Comparison of ENCODE assay signal across 1 cellular context in the genomic region with DNA sequence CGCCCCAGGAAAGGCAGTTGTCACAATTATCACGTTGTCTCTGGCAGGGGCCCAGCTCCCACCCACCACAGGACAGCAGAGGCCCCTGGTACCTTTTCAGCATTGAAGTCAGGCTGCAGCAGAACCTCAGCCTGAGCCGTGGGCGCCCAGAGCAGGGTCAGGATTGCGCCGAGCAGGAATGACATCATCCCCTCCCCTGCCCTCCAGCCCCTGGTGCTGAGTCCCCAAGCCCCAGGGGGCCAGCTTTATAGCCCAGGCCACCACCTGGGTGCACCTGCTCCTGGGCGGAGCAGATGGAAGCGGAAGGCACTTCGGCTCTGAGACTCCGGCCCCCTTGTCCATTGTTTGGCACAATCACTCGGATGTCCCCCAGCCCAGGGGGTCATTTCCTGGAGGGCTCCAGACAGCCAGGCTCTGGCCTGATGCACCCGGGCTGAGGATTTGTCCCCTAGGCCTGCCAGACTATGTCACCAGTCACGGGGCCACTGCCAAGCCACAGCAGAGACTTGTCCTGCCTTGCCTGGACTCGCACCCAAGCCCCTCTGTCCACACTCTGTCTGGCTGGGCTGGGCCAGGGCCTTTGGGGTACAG.
TF ChIP-seq lines count a peak whose summit lies in the region.

A gene with protein sequence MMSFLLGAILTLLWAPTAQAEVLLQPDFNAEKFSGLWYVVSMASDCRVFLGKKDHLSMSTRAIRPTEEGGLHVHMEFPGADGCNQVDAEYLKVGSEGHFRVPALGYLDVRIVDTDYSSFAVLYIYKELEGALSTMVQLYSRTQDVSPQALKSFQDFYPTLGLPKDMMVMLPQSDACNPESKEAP (minus strand): TSS at position 218 of the 591 bp plus-strand sequence. CDS start 30 bp downstream, at position 188.

TF ChIP-seq in GM23338, 12 proteins besides CTCF, POLR2A, EP300 and RAD21:
- TF ChIP-seq, protein P1, sequence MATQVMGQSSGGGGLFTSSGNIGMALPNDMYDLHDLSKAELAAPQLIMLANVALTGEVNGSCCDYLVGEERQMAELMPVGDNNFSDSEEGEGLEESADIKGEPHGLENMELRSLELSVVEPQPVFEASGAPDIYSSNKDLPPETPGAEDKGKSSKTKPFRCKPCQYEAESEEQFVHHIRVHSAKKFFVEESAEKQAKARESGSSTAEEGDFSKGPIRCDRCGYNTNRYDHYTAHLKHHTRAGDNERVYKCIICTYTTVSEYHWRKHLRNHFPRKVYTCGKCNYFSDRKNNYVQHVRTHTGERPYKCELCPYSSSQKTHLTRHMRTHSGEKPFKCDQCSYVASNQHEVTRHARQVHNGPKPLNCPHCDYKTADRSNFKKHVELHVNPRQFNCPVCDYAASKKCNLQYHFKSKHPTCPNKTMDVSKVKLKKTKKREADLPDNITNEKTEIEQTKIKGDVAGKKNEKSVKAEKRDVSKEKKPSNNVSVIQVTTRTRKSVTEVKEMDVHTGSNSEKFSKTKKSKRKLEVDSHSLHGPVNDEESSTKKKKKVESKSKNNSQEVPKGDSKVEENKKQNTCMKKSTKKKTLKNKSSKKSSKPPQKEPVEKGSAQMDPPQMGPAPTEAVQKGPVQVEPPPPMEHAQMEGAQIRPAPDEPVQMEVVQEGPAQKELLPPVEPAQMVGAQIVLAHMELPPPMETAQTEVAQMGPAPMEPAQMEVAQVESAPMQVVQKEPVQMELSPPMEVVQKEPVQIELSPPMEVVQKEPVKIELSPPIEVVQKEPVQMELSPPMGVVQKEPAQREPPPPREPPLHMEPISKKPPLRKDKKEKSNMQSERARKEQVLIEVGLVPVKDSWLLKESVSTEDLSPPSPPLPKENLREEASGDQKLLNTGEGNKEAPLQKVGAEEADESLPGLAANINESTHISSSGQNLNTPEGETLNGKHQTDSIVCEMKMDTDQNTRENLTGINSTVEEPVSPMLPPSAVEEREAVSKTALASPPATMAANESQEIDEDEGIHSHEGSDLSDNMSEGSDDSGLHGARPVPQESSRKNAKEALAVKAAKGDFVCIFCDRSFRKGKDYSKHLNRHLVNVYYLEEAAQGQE (IDR thresholded peaks at IDR 0.05; ENCODE audit: unreplicated experiment) = no peak
- TF ChIP-seq EZH2 (IDR thresholded peaks at IDR 0.05; ENCODE audit: low read depth, unreplicated experiment) (no peak), POLR2AphosphoS5 (IDR thresholded peaks at IDR 0.05; ENCODE audit: low read depth) (no peak), CREB1 (CRISPR knock-in tag; IDR thresholded peaks at IDR 0.05; ENCODE audit: low read depth) (no peak), ZNF331 (CRISPR knock-in tag; IDR thresholded peaks at IDR 0.05; ENCODE audit: low read depth) (no peak), NANOG (IDR thresholded peaks at IDR 0.05; ENCODE audit: borderline replicate concordance) (no peak), EZH2phosphoT487 (IDR thresholded peaks at IDR 0.05; ENCODE audit: unreplicated experiment) (no peak), JUNB (IDR thresholded peaks at IDR 0.05; ENCODE audit: unreplicated experiment) (no peak), ZNF114 (CRISPR knock-in tag; IDR thresholded peaks at IDR 0.05) (no peak), STAT1 (IDR thresholded peaks at IDR 0.05; ENCODE audit: unreplicated experiment) (no peak)
- TF ChIP-seq, protein P2, sequence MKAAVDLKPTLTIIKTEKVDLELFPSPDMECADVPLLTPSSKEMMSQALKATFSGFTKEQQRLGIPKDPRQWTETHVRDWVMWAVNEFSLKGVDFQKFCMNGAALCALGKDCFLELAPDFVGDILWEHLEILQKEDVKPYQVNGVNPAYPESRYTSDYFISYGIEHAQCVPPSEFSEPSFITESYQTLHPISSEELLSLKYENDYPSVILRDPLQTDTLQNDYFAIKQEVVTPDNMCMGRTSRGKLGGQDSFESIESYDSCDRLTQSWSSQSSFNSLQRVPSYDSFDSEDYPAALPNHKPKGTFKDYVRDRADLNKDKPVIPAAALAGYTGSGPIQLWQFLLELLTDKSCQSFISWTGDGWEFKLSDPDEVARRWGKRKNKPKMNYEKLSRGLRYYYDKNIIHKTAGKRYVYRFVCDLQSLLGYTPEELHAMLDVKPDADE (IDR thresholded peaks at IDR 0.05) = no peak
- TF ChIP-seq, protein P3, sequence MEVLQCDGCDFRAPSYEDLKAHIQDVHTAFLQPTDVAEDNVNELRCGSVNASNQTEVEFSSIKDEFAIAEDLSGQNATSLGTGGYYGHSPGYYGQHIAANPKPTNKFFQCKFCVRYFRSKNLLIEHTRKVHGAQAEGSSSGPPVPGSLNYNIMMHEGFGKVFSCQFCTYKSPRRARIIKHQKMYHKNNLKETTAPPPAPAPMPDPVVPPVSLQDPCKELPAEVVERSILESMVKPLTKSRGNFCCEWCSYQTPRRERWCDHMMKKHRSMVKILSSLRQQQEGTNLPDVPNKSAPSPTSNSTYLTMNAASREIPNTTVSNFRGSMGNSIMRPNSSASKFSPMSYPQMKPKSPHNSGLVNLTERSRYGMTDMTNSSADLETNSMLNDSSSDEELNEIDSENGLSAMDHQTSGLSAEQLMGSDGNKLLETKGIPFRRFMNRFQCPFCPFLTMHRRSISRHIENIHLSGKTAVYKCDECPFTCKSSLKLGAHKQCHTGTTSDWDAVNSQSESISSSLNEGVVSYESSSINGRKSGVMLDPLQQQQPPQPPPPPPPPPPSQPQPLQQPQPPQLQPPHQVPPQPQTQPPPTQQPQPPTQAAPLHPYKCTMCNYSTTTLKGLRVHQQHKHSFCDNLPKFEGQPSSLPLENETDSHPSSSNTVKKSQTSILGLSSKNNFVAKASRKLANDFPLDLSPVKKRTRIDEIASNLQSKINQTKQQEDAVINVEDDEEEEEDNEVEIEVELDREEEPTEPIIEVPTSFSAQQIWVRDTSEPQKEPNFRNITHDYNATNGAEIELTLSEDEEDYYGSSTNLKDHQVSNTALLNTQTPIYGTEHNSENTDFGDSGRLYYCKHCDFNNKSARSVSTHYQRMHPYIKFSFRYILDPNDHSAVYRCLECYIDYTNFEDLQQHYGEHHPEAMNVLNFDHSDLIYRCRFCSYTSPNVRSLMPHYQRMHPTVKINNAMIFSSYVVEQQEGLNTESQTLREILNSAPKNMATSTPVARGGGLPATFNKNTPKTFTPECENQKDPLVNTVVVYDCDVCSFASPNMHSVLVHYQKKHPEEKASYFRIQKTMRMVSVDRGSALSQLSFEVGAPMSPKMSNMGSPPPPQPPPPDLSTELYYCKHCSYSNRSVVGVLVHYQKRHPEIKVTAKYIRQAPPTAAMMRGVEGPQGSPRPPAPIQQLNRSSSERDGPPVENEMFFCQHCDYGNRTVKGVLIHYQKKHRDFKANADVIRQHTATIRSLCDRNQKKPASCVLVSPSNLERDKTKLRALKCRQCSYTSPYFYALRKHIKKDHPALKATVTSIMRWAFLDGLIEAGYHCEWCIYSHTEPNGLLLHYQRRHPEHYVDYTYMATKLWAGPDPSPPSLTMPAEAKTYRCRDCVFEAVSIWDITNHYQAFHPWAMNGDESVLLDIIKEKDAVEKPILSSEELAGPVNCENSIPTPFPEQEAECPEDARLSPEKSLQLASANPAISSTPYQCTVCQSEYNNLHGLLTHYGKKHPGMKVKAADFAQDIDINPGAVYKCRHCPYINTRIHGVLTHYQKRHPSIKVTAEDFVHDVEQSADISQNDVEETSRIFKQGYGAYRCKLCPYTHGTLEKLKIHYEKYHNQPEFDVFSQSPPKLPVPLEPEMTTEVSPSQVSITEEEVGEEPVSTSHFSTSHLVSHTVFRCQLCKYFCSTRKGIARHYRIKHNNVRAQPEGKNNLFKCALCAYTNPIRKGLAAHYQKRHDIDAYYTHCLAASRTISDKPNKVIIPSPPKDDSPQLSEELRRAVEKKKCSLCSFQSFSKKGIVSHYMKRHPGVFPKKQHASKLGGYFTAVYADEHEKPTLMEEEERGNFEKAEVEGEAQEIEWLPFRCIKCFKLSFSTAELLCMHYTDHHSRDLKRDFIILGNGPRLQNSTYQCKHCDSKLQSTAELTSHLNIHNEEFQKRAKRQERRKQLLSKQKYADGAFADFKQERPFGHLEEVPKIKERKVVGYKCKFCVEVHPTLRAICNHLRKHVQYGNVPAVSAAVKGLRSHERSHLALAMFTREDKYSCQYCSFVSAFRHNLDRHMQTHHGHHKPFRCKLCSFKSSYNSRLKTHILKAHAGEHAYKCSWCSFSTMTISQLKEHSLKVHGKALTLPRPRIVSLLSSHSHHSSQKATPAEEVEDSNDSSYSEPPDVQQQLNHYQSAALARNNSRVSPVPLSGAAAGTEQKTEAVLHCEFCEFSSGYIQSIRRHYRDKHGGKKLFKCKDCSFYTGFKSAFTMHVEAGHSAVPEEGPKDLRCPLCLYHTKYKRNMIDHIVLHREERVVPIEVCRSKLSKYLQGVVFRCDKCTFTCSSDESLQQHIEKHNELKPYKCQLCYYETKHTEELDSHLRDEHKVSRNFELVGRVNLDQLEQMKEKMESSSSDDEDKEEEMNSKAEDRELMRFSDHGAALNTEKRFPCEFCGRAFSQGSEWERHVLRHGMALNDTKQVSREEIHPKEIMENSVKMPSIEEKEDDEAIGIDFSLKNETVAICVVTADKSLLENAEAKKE (CRISPR knock-in tag; IDR thresholded peaks at IDR 0.05) = no peak
